Comparison of ENCODE assay signal across 1 cellular context in genomic region chr3:124619887-124620599, GRCh38.
TF ChIP-seq lines count a peak whose summit lies in the region.

No MANE protein-coding gene starts in this region.

TF ChIP-seq in GM12878, 131 proteins besides CTCF, POLR2A, EP300 and RAD21 (continued from another document):
- TF ChIP-seq, protein P1, sequence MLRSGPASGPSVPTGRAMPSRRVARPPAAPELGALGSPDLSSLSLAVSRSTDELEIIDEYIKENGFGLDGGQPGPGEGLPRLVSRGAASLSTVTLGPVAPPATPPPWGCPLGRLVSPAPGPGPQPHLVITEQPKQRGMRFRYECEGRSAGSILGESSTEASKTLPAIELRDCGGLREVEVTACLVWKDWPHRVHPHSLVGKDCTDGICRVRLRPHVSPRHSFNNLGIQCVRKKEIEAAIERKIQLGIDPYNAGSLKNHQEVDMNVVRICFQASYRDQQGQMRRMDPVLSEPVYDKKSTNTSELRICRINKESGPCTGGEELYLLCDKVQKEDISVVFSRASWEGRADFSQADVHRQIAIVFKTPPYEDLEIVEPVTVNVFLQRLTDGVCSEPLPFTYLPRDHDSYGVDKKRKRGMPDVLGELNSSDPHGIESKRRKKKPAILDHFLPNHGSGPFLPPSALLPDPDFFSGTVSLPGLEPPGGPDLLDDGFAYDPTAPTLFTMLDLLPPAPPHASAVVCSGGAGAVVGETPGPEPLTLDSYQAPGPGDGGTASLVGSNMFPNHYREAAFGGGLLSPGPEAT (IDR thresholded peaks at IDR 0.05; ENCODE audit: low read depth): 0 out of 2 replicates have a peak, but pooled peaks have one; percentile 20
TF ChIP-seq in GM12878: peak in this region for 7.
